Comparison of ENCODE assay signal across 16 cellular contexts in the genomic region with DNA sequence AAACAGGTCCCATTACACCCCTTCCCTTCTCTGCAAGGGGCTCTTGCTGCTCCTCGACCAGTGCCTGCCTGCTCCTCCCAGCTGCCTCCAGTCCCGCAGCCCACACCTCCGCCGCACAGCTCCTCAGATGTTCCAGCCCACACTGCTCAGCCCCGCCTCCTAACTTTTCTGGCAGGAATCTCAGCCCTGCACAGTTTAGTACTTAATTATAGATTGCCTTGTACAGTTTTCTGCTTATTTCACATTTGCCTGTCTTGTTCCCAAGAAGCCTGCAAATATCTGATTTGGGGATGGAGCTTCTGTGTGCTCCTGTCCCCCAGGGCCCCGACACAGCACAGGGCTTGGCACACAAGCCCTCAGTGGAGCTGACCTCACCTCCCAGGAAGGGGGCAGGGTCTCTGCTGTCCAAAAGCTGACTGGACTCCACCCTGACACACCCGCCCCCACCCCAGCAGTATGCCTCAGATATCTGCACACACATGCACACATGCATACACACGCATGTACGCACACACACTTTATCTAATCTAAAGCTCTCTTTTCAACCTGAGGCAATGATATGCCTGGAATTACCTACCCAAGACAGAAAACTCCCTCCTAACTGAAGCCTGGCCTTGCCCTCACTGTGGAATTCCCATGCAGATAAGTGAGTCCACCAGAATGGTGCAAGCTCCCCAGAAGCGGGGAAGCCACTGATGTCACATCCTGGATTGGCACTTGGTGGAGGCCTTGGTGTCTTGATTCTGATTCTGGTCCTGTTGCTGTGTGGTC. TPM values are rescaled to one million over a fixed set of nuclear protein-coding genes. Genes with fewer than 3 reads are reported as not detected.
DNase-seq lines count a peak whose midpoint lies in the region; ATAC-seq and TF ChIP-seq lines count a peak whose summit lies in the region.
"Had no signal": no experiment of that assay in that cellular context is flagged by ENCODE, and none has a peak within 500 bp of the region (broad histone marks: within the 10 kb centered on the region; RNA-seq: fewer than 3 reads in every experiment).

No MANE protein-coding gene starts in this region.

- TF ChIP-seq CTCF in fibroblast of the aortic adventitia (IDR thresholded peaks at IDR 0.05; ENCODE audit: insufficient read depth, low read length), result no peak

- peaks cover 11% of the 10 kb centered on the region for H3K9me3 ChIP-seq in adipocyte (ENCODE audit: control insufficient read depth, low read length)

- peaks cover 24% of the 10 kb centered on the region for H3K27me3 ChIP-seq in adipocyte (replicated peaks; ENCODE audit: control insufficient read depth, insufficient read depth, low read length)
- H3K27me3 ChIP-seq: BLaER1, cardiac muscle cell had no signal

- intact Hi-C loops in posterior cingulate gyrus (cut with DNase I), result no loop called here

- no peak overlapping the region for H3K4me3 ChIP-seq in adipocyte (ENCODE audit: low read length)
- H3K4me3 ChIP-seq in fibroblast of the aortic adventitia (ENCODE audit: low read depth, low read length), result no peak overlapping the region
- H3K4me3 ChIP-seq: BLaER1, cardiac muscle cell had no signal

- peak overlapping the region in 1 of 2 donors; percentile 24 for H3K27ac Mint-ChIP-seq in activated naive CD4-positive, alpha-beta T cell treated with anti-CD3 and anti-CD28 coated beads, Interleukin-2, amount 50 U/mL, for 72 hours
- H3K27ac Mint-ChIP-seq: activated CD4-positive, alpha-beta T cell treated with anti-CD3 and anti-CD28 coated beads, Interleukin-2, amount 10 ng/mL, durations not matched to agents 7 days and 5 days; mesothelial cell of epicardium; progenitor cell of endocrine pancreas; T-helper 1 cell treated with Interleukin-12 subunit alpha and Interleukin-12 subunit beta and Interleukin-4 antibody, amounts not matched to agents 30 μg/mL and 1 μg/mL, for 36 hours had no signal

- ATAC-seq in activated CD4-positive, CD25-positive, alpha-beta regulatory T cell treated with anti-CD3 and anti-CD28 coated beads, Interleukin-2, amount 50 U/mL, for 24 hours, result no peak
- ATAC-seq in GM21723 (IDR thresholded peaks at IDR 0.05; ENCODE audit: unreplicated experiment), result no peak
- no peak for ATAC-seq in activated naive CD4-positive, alpha-beta T cell treated with anti-CD3 and anti-CD28 coated beads, Interleukin-2, amount 50 U/mL, for 72 hours

- H3K4me1 ChIP-seq in adipocyte (ENCODE audit: control insufficient read depth, insufficient read depth, low read length), result no peaks in the 10 kb centered on the region

- H3K9ac ChIP-seq in adipocyte (ENCODE audit: low read length), result no peak overlapping the region
- H3K9ac ChIP-seq: BLaER1 had no signal

- H3K36me3 ChIP-seq in adipocyte (ENCODE audit: control insufficient read depth, insufficient read depth, low read length, severe bottlenecking), result no peaks in the 10 kb centered on the region
- H3K36me3 ChIP-seq: BLaER1, cardiac muscle cell had no signal

- peaks cover 0 to 4% of the 10 kb centered on the region in 2 donors for H3K9me3 Mint-ChIP-seq in activated naive CD4-positive, alpha-beta T cell treated with anti-CD3 and anti-CD28 coated beads, Interleukin-2, amount 50 U/mL, for 72 hours
- H3K9me3 Mint-ChIP-seq: mesothelial cell of epicardium had no signal

- peaks cover 0 to 5% of the 10 kb centered on the region in 2 donors for H3K36me3 Mint-ChIP-seq in activated naive CD4-positive, alpha-beta T cell treated with anti-CD3 and anti-CD28 coated beads, Interleukin-2, amount 50 U/mL, for 72 hours
- H3K36me3 Mint-ChIP-seq: mesothelial cell of epicardium had no signal

- peak; percentile 34 for DNase-seq in ELF-1 (ENCODE audit: low read depth, low spot score)
- DNase-seq in adipocyte (ENCODE audit: low read depth), result peak; percentile 14
- peak; percentile 44 for DNase-seq in fibroblast of the aortic adventitia (ENCODE audit: low read depth)
- peak in 8 of 10 donors; percentile 60 to 97 (median 78) for DNase-seq in posterior cingulate gyrus
- no peak for DNase-seq in activated naive CD4-positive, alpha-beta T cell treated with anti-CD3 and anti-CD28 coated beads, Interleukin-2, amount 50 U/mL, for 72 hours (ENCODE audit: low spot score in 2 of 2)
- no peak for DNase-seq in activated CD4-positive, alpha-beta T cell treated with anti-CD3 and anti-CD28 coated beads for 1 hour
- DNase-seq: activated CD4-positive, alpha-beta T cell treated with anti-CD3 and anti-CD28 coated beads, Interleukin-2, amount 10 ng/mL, durations not matched to agents 7 days and 5 days; NCI-H345; stimulated activated CD4-positive, alpha-beta T cell treated with anti-CD3 and anti-CD28 coated beads, Interleukin-2, amount 100 ng/mL, for 24 hours had no signal

RNA-seq across cellular contexts. Expression of a gene that starts 1.2 kb away (rescaled TPM):
- total RNA-seq in fibroblast of the aortic adventitia (ENCODE audit: low replicate concordance), result 0.09 TPM in 1 of 2 replicates, not detected in the other
- not detected for total RNA-seq in activated naive CD4-positive, alpha-beta T cell treated with anti-CD3 and anti-CD28 coated beads, Interleukin-2, amount 50 U/mL, for 72 hours
- total RNA-seq: activated CD4-positive, alpha-beta T cell treated with anti-CD3 and anti-CD28 coated beads, Interleukin-2, amount 10 ng/mL, durations not matched to agents 7 days and 5 days; cardiac muscle cell; mesothelial cell of epicardium; progenitor cell of endocrine pancreas had no signal

Comparison
In these comparisons a context has a peak if more than half of its experiments do, and no peak if none do; other contexts are left out.
1. DNase-seq: peak in ELF-1 (single experiment), adipocyte (single experiment), fibroblast of the aortic adventitia (single experiment) and posterior cingulate gyrus (8 of 10); none in activated naive CD4-positive, alpha-beta T cell treated with anti-CD3 and anti-CD28 coated beads, Interleukin-2, amount 50 U/mL, for 72 hours (0 of 2) and activated CD4-positive, alpha-beta T cell treated with anti-CD3 and anti-CD28 coated beads for 1 hour (single experiment).